In genomic region chr20:3471397-3472021, GRCh38 we compare ENCODE assay signal across 8 cellular contexts. TPM values are rescaled to one million over a fixed set of nuclear protein-coding genes. Genes with fewer than 3 reads are reported as not detected.
DNase-seq lines count a peak whose midpoint lies in the region; ATAC-seq and TF ChIP-seq lines count a peak whose summit lies in the region.

No MANE protein-coding gene starts in this region.

- POLR2A ChIA-PET in CD8-positive, alpha-beta memory T cell (lab: Charles Lee), result no interaction called here
- POLR2A ChIA-PET in activated B cell treated with CpG ODN at 0.5 μM for 24 hours (lab: Charles Lee), result no interaction called here

- in situ Hi-C loops in HAP-1 (cut with MboI; ENCODE audit: low sequenced_read_pairs), result no loop called here

- no peak for TF ChIP-seq CTCF in activated B cell treated with CpG ODN at 0.5 μM for 24 hours (IDR thresholded peaks at IDR 0.05)

- no peaks in the 10 kb centered on the region for H3K9me3 ChIP-seq in CD8-positive, alpha-beta memory T cell (ENCODE audit: low read length)
- H3K9me3 ChIP-seq in HAP-1 (no peaks in the 10 kb centered on the region), skeletal muscle satellite cell (replicated peaks; ENCODE audit: low read length) (no peaks in the 10 kb centered on the region)

- H3K27ac Mint-ChIP-seq in CD8-positive, alpha-beta memory T cell, result peak overlapping the region in 7 of 8 donors; percentile 21 to 95 (median 90)
- H3K27ac Mint-ChIP-seq in activated B cell treated with CpG ODN at 0.5 μM for 24 hours, result peak overlapping the region; percentile 48

- H3K4me1 ChIP-seq in CD8-positive, alpha-beta memory T cell (ENCODE audit: insufficient read depth, low read length), result peaks cover 23% of the 10 kb centered on the region
- H3K4me1 ChIP-seq in HAP-1 (peaks cover 4% of the 10 kb centered on the region), skeletal muscle satellite cell (ENCODE audit: control insufficient read depth, insufficient read depth, low read length) (peaks cover 18% of the 10 kb centered on the region)

- H3K36me3 Mint-ChIP-seq in CD8-positive, alpha-beta memory T cell, result peaks cover 0 to 8% (median 0%) of the 10 kb centered on the region in 3 donors
- H3K36me3 Mint-ChIP-seq in activated B cell treated with CpG ODN at 0.5 μM for 24 hours (ENCODE audit: low read depth), result peaks cover 3% of the 10 kb centered on the region

- H3K27me3 ChIP-seq in CD8-positive, alpha-beta memory T cell (ENCODE audit: insufficient read depth, low read length, poor library complexity, severe bottlenecking), result no peaks in the 10 kb centered on the region
- H3K27me3 ChIP-seq in HAP-1 (ENCODE audit: low read depth), result no peaks in the 10 kb centered on the region
- H3K27me3 ChIP-seq in skeletal muscle satellite cell (ENCODE audit: control insufficient read depth, insufficient read depth, low read length), result peaks cover 12% of the 10 kb centered on the region

- DNase-seq in CD8-positive, alpha-beta memory T cell, result peak in 1 of 5 donors; percentile 5
- DNase-seq in HAP-1 (ENCODE audit: low spot score in 2 of 2) (no peak), activated B cell treated with CpG ODN at 0.5 μM for 24 hours (no peak), hepatic stellate cell (ENCODE audit: low spot score) (peak; percentile 21), kidney tubule cell (ENCODE audit: low spot score) (no peak), OCI-M2 (lab: John Stamatoyannopoulos, UW; ENCODE audit: unreplicated experiment) (no peak)
- DNase-seq in activated CD4-positive, CD25-positive, alpha-beta regulatory T cell treated with anti-CD3 and anti-CD28 coated beads, Interleukin-2, amount 50 U/mL, for 72 hours, result no peak

- no peaks in the 10 kb centered on the region for H3K36me3 ChIP-seq in CD8-positive, alpha-beta memory T cell (ENCODE audit: insufficient read depth, low read length)
- H3K36me3 ChIP-seq in HAP-1 (replicated peaks) (no peaks in the 10 kb centered on the region; the same call in 1 of the 2 replicates), skeletal muscle satellite cell (ENCODE audit: insufficient read depth, low read length) (no peaks in the 10 kb centered on the region)

- H3K9ac ChIP-seq in skeletal muscle satellite cell (ENCODE audit: low read depth, low read length), result peak overlapping the region; percentile 91

- no peaks in the 10 kb centered on the region for H3K9me3 Mint-ChIP-seq in CD8-positive, alpha-beta memory T cell
- no peaks in the 10 kb centered on the region for H3K9me3 Mint-ChIP-seq in activated B cell treated with CpG ODN at 0.5 μM for 24 hours

- peak overlapping the region; percentile 87 for H3K4me2 ChIP-seq in skeletal muscle satellite cell (ENCODE audit: low read length)

- H3K27ac ChIP-seq in CD8-positive, alpha-beta memory T cell (ENCODE audit: low read depth, low read length), result peak overlapping the region; percentile 74

- intact Hi-C loops in activated B cell treated with CpG ODN at 0.5 μM for 24 hours (cut with micrococcal nuclease), result loop anchor here (1.0 to 5.0 kb wide), 4 partner anchors 64 to 964 kb away; partner anchors contain the start of genes ADISSP, DNAAF9, ITPA and ZNF343

- ATAC-seq in activated B cell treated with CpG ODN at 0.5 μM for 24 hours (ENCODE audit: low read depth), result no peak

- peaks cover 34 to 43% (median 37%) of the 10 kb centered on the region in 3 donors for H3K4me1 Mint-ChIP-seq in CD8-positive, alpha-beta memory T cell
- peaks cover 32% of the 10 kb centered on the region for H3K4me1 Mint-ChIP-seq in activated B cell treated with CpG ODN at 0.5 μM for 24 hours

- peak overlapping the region; percentile 93 to 98 (median 95) for H3K4me3 Mint-ChIP-seq in CD8-positive, alpha-beta memory T cell
- H3K4me3 Mint-ChIP-seq in activated B cell treated with CpG ODN at 0.5 μM for 24 hours, result peak overlapping the region; percentile 93

- H3K4me3 ChIP-seq in CD8-positive, alpha-beta memory T cell (ENCODE audit: low read length), result peak overlapping the region; percentile 44
- H3K4me3 ChIP-seq in HAP-1 (peak overlapping the region; percentile 73), skeletal muscle satellite cell (ENCODE audit: low read length) (peak overlapping the region; percentile 80)

- CTCF ChIA-PET in CD8-positive, alpha-beta memory T cell (lab: Charles Lee), result no interaction called here
- CTCF ChIA-PET in activated B cell treated with CpG ODN at 0.5 μM for 24 hours (lab: Charles Lee), result no interaction called here

- H3K27me3 Mint-ChIP-seq in CD8-positive, alpha-beta memory T cell, result peaks cover 1 to 4% of the 10 kb centered on the region in 2 donors
- no peaks in the 10 kb centered on the region for H3K27me3 Mint-ChIP-seq in activated B cell treated with CpG ODN at 0.5 μM for 24 hours

RNA-seq across cellular contexts. Expression of gene ATRN, which starts 0.7 kb away (rescaled TPM):
- 10 to 100 TPM; 10.8 to 11.2 TPM for total RNA-seq in CD8-positive, alpha-beta memory T cell
- 9.4 TPM for polyA plus RNA-seq in CD8-positive, alpha-beta memory T cell
- total RNA-seq in activated B cell treated with CpG ODN at 0.5 μM for 24 hours, result 11.5 and 13.0 TPM in 2 replicates
- 27.6 and 29.5 TPM in 2 replicates for total RNA-seq in skeletal muscle satellite cell (2012; rRNA removed)
